ENCODE assay signal across 8 cellular contexts in the genomic region with DNA sequence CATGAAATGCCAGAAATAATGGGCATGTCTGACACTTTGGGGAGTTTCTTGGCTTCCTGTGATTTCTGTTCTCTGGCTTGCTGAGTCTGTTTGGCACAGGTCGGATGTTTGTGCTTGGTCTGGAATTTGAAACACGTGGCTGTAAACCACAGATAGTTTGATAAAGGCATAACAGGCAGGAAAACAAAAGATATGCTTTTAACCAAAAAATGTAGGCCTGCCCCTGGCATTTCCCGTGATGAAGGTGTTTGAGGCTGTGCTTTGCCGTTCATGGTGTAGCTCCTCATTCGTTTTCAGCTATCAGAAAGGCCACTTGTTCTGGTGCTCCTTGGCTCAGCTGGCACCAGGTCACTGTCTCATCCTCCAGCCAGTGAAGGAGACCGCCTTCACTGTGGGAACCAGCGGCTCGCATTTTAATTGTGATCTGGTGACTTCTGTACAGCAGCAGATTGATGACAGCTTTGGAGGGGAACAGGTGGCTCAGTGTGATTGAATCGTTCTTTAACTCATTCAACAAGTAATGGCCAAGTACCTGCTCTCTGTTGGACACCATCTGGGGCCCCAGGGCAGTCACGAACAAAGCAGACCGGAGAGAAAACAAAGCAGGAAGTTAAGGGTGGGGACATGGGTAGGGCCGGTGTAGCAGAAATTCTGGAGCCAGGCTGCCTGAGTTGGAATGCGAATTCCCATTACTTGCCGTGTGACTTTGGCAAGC.
A peak's percentile ranks its signal among the peaks of the same experiment; 100 is the strongest.
DNase-seq lines count a peak whose midpoint lies in the region; ATAC-seq and TF ChIP-seq lines count a peak whose summit lies in the region.

No MANE protein-coding gene starts in this region.

- no peak for TF ChIP-seq RAD21 in IMR-90 (IDR thresholded peaks at IDR 0.05; ENCODE audit: low read length)

- peak overlapping the region; percentile 77 for H2BK120ac ChIP-seq in IMR-90 (ENCODE audit: low read depth, low read length)

- peaks cover 69 to 80% (median 76%) of the 10 kb centered on the region in 10 experiments for H3K4me1 ChIP-seq in BLaER1 treated with 17β-estradiol and CSF1 and Interleukin-3, amounts not matched to agents 10 nM and 100 nM
- H3K4me1 ChIP-seq in IMR-90 (ENCODE audit: control insufficient read depth, insufficient read depth, low read length) (peaks cover 37% of the 10 kb centered on the region), psoas muscle (peaks cover 64% of the 10 kb centered on the region)

- peaks cover 13 to 26% (median 19%) of the 10 kb centered on the region in 11 experiments; a peak in 20 of 22 replicates for H3K36me3 ChIP-seq in BLaER1 treated with 17β-estradiol and CSF1 and Interleukin-3, amounts not matched to agents 10 nM and 100 nM
- no peaks in the 10 kb centered on the region for H3K36me3 ChIP-seq in IMR-90 (ENCODE audit: control insufficient read depth, insufficient read depth, low read length)
- no peaks in the 10 kb centered on the region for H3K36me3 ChIP-seq in psoas muscle (ENCODE audit: insufficient read depth in 1 of 2, low read depth in 1 of 2)

- intact Hi-C loops in IMR-90 (cut with micrococcal nuclease) (no loop called here), psoas muscle (cut with DNase I) (no loop called here)

- peak; percentile 36 for ATAC-seq in IMR-90 (ENCODE audit: low read depth)
- ATAC-seq in psoas muscle, result peak; percentile 48 to 56 (median 52)
- no peak for ATAC-seq in HG03135 (IDR thresholded peaks at IDR 0.05; ENCODE audit: unreplicated experiment)
- no peak for ATAC-seq in HG02981 (IDR thresholded peaks at IDR 0.05; ENCODE audit: unreplicated experiment)

- POLR2A ChIA-PET in IMR-90 (lab: Charles Lee; ENCODE audit: unreplicated experiment), result no interaction called here

- H3K14ac ChIP-seq in IMR-90 (replicated peaks; ENCODE audit: low read depth, low read length), result peak overlapping the region; percentile 65

- H4K20me1 ChIP-seq in BLaER1 treated with 17β-estradiol and CSF1 and Interleukin-3, amounts not matched to agents 10 nM and 100 nM, result peaks cover 0 to 81% (median 0%) of the 10 kb centered on the region in 11 experiments; a peak in 9 of 22 replicates
- peaks cover 54% of the 10 kb centered on the region for H4K20me1 ChIP-seq in IMR-90 (ENCODE audit: insufficient read depth, low read length)

- H3K4ac ChIP-seq in IMR-90 (ENCODE audit: low read depth, low read length), result peak overlapping the region; percentile 89

- DNase-seq in IMR-90 (peak; percentile 72), fibroblast of pulmonary artery (ENCODE audit: low read depth) (peak; percentile 90), psoas muscle (no peak), NCI-H2029 (lab: John Stamatoyannopoulos, UW) (no peak)
- peak; percentile 18 for DNase-seq in activated CD4-positive, alpha-beta T cell treated with anti-CD3 and anti-CD28 coated beads, Interleukin-2, amount 50 U/mL, for 1 hour

- H2BK15ac ChIP-seq in IMR-90 (ENCODE audit: low read depth, low read length), result peak overlapping the region; percentile 53; the same call in 2 of the 3 replicates

- dilution Hi-C loops in IMR-90 (cut with HindIII; ENCODE audit: low sequenced_read_pairs, unreplicated experiment), result no loop called here

- H3K27ac ChIP-seq in BLaER1 treated with 17β-estradiol and CSF1 and Interleukin-3, amounts not matched to agents 10 nM and 100 nM, result peak overlapping the region; percentile 36 to 96 (median 88); a peak in 21 of 22 replicates
- H3K27ac ChIP-seq in IMR-90 (ENCODE audit: insufficient read depth, low read length) (peak overlapping the region; percentile 19), psoas muscle (peak overlapping the region; percentile 47)

- H2AFZ ChIP-seq in IMR-90 (replicated peaks; ENCODE audit: low read length, poor library complexity), result peak overlapping the region; percentile 59

- H3K4me2 ChIP-seq in BLaER1 treated with 17β-estradiol and CSF1 and Interleukin-3, amounts not matched to agents 10 nM and 100 nM, result peak overlapping the region; percentile 69 to 97 (median 88)
- H3K4me2 ChIP-seq in IMR-90 (ENCODE audit: low read depth, low read length), result peak overlapping the region; percentile 2

- H2AK5ac ChIP-seq in IMR-90 (ENCODE audit: low read depth, low read length), result peak overlapping the region; percentile 89

- H2BK5ac ChIP-seq in IMR-90 (ENCODE audit: low read depth, low read length, poor library complexity, severe bottlenecking), result peak overlapping the region; percentile 60

- peak overlapping the region; percentile 50; the same call in 1 of the 2 replicates for H4K91ac ChIP-seq in IMR-90 (ENCODE audit: insufficient read depth, low read depth, low read length)

- no TSS peak for BruUV-seq in IMR-90 (replicated peaks; lab: Mats Ljungman, UMichigan)

- H3K9me3 ChIP-seq in BLaER1 treated with 17β-estradiol and CSF1 and Interleukin-3, amounts not matched to agents 10 nM and 100 nM (replicated peaks in 1 of 11), result peaks cover 23 to 33% (median 27%) of the 10 kb centered on the region in 11 experiments
- H3K9me3 ChIP-seq in IMR-90 (ENCODE audit: control insufficient read depth, insufficient read depth, low read length) (peaks cover 14% of the 10 kb centered on the region), psoas muscle (peaks cover 13% of the 10 kb centered on the region)

- H3K9me1 ChIP-seq in IMR-90 (ENCODE audit: insufficient read depth, low read length), result peaks cover 38% of the 10 kb centered on the region

- TF ChIP-seq CTCF in IMR-90 (conservative IDR thresholded peaks at IDR 0.05; ENCODE audit: low read depth, low read length), result no peak
- no peak for TF ChIP-seq CTCF in fibroblast of pulmonary artery (IDR thresholded peaks at IDR 0.05; ENCODE audit: low read length, missing control alignments)
- TF ChIP-seq CTCF in psoas muscle (IDR thresholded peaks at IDR 0.05), result no peak

- H3K56ac ChIP-seq in IMR-90 (ENCODE audit: extremely low read depth, insufficient read depth, low read length), result no peak overlapping the region

- in situ Hi-C loops in IMR-90 (cut with MboI; ENCODE audit: low sequenced_read_pairs), result no loop called here

- H3K9ac ChIP-seq in BLaER1 treated with 17β-estradiol and CSF1 and Interleukin-3, amounts not matched to agents 10 nM and 100 nM, result peak overlapping the region; percentile 31 to 82 (median 55); a peak in 20 of 22 replicates
- H3K9ac ChIP-seq in IMR-90 (ENCODE audit: low read depth, low read length), result no peak overlapping the region

- peak overlapping the region; percentile 66; the same call in 1 of the 2 replicates for H3K23ac ChIP-seq in IMR-90 (ENCODE audit: low read depth, low read length)

- H2AK9ac ChIP-seq in IMR-90 (replicated peaks; ENCODE audit: low read depth, low read length, poor library complexity), result peak overlapping the region; percentile 84

- peak overlapping the region in 1 of 2 experiments; percentile 22; a peak in 1 of 4 replicates for H4K8ac ChIP-seq in IMR-90 (ENCODE audit: low read depth in 2 of 2, low read length in 2 of 2)

- WGBS in IMR-90 (ENCODE audit: extremely low coverage in 2 of 2, insufficient read length in 1 of 2), 2 experiments, result 25% methylated on average over 2 of the region's 14 CpGs; no CpG with 5 or more reads in 1 of the 2 experiments
- 11 to 16% (median 13%) methylated on average over 14 of the region's 14 CpGs for WGBS in psoas muscle, 3 donors

- CTCF ChIA-PET in IMR-90 (lab: Yijun Ruan, JAX), result no interaction called here

- peaks cover 60 to 79% of the 10 kb centered on the region in 2 experiments for H3K79me1 ChIP-seq in IMR-90 (ENCODE audit: low read depth in 1 of 2, low read length in 2 of 2)

- H3K4me3 ChIP-seq in BLaER1 treated with 17β-estradiol and CSF1 and Interleukin-3, amounts not matched to agents 10 nM and 100 nM, result peak overlapping the region in 4 of 10 experiments; percentile 14 to 38 (median 29); a peak in 3 of 20 replicates
- H3K4me3 ChIP-seq in IMR-90 (ENCODE audit: insufficient read depth, low read depth, low read length) (no peak overlapping the region), fibroblast of pulmonary artery (replicated peaks; ENCODE audit: low read depth, low read length) (peak overlapping the region; percentile 6), psoas muscle (peak overlapping the region; percentile 1)

- no peaks in the 10 kb centered on the region for H3K27me3 ChIP-seq in BLaER1 treated with 17β-estradiol and CSF1 and Interleukin-3, amounts not matched to agents 10 nM and 100 nM
- H3K27me3 ChIP-seq in IMR-90 (ENCODE audit: control insufficient read depth, insufficient read depth, low read length) (no peaks in the 10 kb centered on the region), psoas muscle (ENCODE audit: insufficient read depth in 3 of 3, low read length in 2 of 3) (no peaks in the 10 kb centered on the region)

- no peak for TF ChIP-seq POLR2A in IMR-90 (IDR thresholded peaks at IDR 0.05; ENCODE audit: low read depth, low read length)

- H2BK20ac ChIP-seq in IMR-90 (ENCODE audit: low read depth, low read length), result peak overlapping the region; percentile 76

- H3K18ac ChIP-seq in IMR-90 (ENCODE audit: low read depth, low read length), result peak overlapping the region; percentile 6; the same call in 1 of the 2 replicates

- no peak overlapping the region; the same call in 1 of the 2 replicates for H4K5ac ChIP-seq in IMR-90 (ENCODE audit: low read depth, low read length)

TF ChIP-seq in IMR-90, 13 proteins besides CTCF, POLR2A, EP300 and RAD21:
- TF ChIP-seq NFE2L2 (IDR thresholded peaks at IDR 0.05; ENCODE audit: low read depth, low read length) (no peak), BHLHE40 (IDR thresholded peaks at IDR 0.05; ENCODE audit: low read depth, low read length) (peak; percentile 55; the same call in 1 of the 2 replicates), CEBPB (IDR thresholded peaks at IDR 0.05; ENCODE audit: low read depth, low read length) (no peak)
- TF ChIP-seq, protein P1, sequence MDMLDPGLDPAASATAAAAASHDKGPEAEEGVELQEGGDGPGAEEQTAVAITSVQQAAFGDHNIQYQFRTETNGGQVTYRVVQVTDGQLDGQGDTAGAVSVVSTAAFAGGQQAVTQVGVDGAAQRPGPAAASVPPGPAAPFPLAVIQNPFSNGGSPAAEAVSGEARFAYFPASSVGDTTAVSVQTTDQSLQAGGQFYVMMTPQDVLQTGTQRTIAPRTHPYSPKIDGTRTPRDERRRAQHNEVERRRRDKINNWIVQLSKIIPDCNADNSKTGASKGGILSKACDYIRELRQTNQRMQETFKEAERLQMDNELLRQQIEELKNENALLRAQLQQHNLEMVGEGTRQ (IDR thresholded peaks at IDR 0.05; ENCODE audit: low read depth, low read length), result peak; percentile 11; the same call in 1 of the 2 replicates

Comparison
In these comparisons a context has a peak if more than half of its experiments do, and no peak if none do; other contexts are left out.
1. H3K27ac ChIP-seq: peak in every context shown above with its lines; median percentile 88 in BLaER1 treated with 17β-estradiol and CSF1 and Interleukin-3, amounts not matched to agents 10 nM and 100 nM; 47 in psoas muscle; 19 in IMR-90.
2. ATAC-seq: peak in IMR-90 (single experiment) and psoas muscle (4 of 4); none in HG03135 (single experiment) and HG02981 (single experiment).
3. DNase-seq: peak in IMR-90 (single experiment), activated CD4-positive, alpha-beta T cell treated with anti-CD3 and anti-CD28 coated beads, Interleukin-2, amount 50 U/mL, for 1 hour (single experiment) and fibroblast of pulmonary artery (single experiment); none in psoas muscle (0 of 2) and NCI-H2029 (single experiment).